ENCODE assay signal across 8 cellular contexts in genomic region chr1:55378582-55378981, GRCh38.
DNase-seq lines count a peak whose midpoint lies in the region; ATAC-seq and TF ChIP-seq lines count a peak whose summit lies in the region.

No MANE protein-coding gene starts in this region.

- H3K27me3 Mint-ChIP-seq in stimulated activated naive B cell treated with anti-CD40 and anti-IgM and Interleukin-4, amounts not matched to agents 10 μg/mL and 1 μg/mL and 100 μg/mL, for 72 hours = peaks cover 4 to 12% of the 10 kb centered on the region in 2 donors

- H3K36me3 Mint-ChIP-seq in stimulated activated naive B cell treated with anti-CD40 and anti-IgM and Interleukin-4, amounts not matched to agents 10 μg/mL and 1 μg/mL and 100 μg/mL, for 72 hours = no peaks in the 10 kb centered on the region

- no peaks in the 10 kb centered on the region for H3K27me3 ChIP-seq in gastroesophageal sphincter

- H3K36me3 ChIP-seq in gastroesophageal sphincter = no peaks in the 10 kb centered on the region

- no peak for ATAC-seq in gastroesophageal sphincter
- ATAC-seq in stimulated activated naive B cell treated with anti-CD40 and anti-IgM and Interleukin-4, amounts not matched to agents 10 μg/mL and 1 μg/mL and 100 μg/mL, for 72 hours (replicated peaks) = peak; percentile 60 to 72
- no peak for ATAC-seq in HG02973 (IDR thresholded peaks at IDR 0.05; ENCODE audit: unreplicated experiment)

- H3K4me3 ChIP-seq in gastroesophageal sphincter = no peak overlapping the region

- TF ChIP-seq CTCF in gastroesophageal sphincter (IDR thresholded peaks at IDR 0.05) = peak in 3 of 4 experiments; percentile 56 to 63 (median 59)

- H3K9me3 Mint-ChIP-seq in stimulated activated naive B cell treated with anti-CD40 and anti-IgM and Interleukin-4, amounts not matched to agents 10 μg/mL and 1 μg/mL and 100 μg/mL, for 72 hours = no peaks in the 10 kb centered on the region

- DNase-seq in D341Med (ENCODE audit: low spot score) = peak; percentile 53
- peak; percentile 27 for DNase-seq in HCEC 1CT
- peak; percentile 2 for DNase-seq in SKM-1 (lab: John Stamatoyannopoulos, UW; ENCODE audit: unreplicated experiment)
- DNase-seq in stimulated activated naive B cell treated with anti-CD40 and anti-IgM and Interleukin-4, amounts not matched to agents 10 μg/mL and 1 μg/mL and 100 μg/mL, for 72 hours = no peak
- DNase-seq in NCI-H1694 (lab: John Stamatoyannopoulos, UW) = no peak
- DNase-seq in AG08395 (ENCODE audit: low spot score) = no peak

- H3K4me3 Mint-ChIP-seq in stimulated activated naive B cell treated with anti-CD40 and anti-IgM and Interleukin-4, amounts not matched to agents 10 μg/mL and 1 μg/mL and 100 μg/mL, for 72 hours = no peak overlapping the region

- 63 to 66% methylated on average over 2 to 10 of the region's 10 CpGs for WGBS in gastroesophageal sphincter (ENCODE audit: low coverage in 1 of 2), 2 donors

- peaks cover 0 to 26% (median 0%) of the 10 kb centered on the region in 3 donors for H3K4me1 ChIP-seq in gastroesophageal sphincter

- no peak for TF ChIP-seq POLR2A in gastroesophageal sphincter (IDR thresholded peaks at IDR 0.05)

- TF ChIP-seq EP300 in gastroesophageal sphincter (IDR thresholded peaks at IDR 0.05) = no peak

- no peaks in the 10 kb centered on the region for H3K9me3 ChIP-seq in gastroesophageal sphincter

- peak overlapping the region in 1 of 4 donors; percentile 44 for H3K27ac ChIP-seq in gastroesophageal sphincter

- H3K4me1 Mint-ChIP-seq in stimulated activated naive B cell treated with anti-CD40 and anti-IgM and Interleukin-4, amounts not matched to agents 10 μg/mL and 1 μg/mL and 100 μg/mL, for 72 hours = peaks cover 7 to 10% of the 10 kb centered on the region in 2 donors

- H3K27ac Mint-ChIP-seq in stimulated activated naive B cell treated with anti-CD40 and anti-IgM and Interleukin-4, amounts not matched to agents 10 μg/mL and 1 μg/mL and 100 μg/mL, for 72 hours = no peak overlapping the region

Comparison
In these comparisons a context has a peak if more than half of its experiments do, and no peak if none do; other contexts are left out.
1. DNase-seq: peak in D341Med (single experiment), HCEC 1CT (single experiment) and SKM-1 (single experiment); none in stimulated activated naive B cell treated with anti-CD40 and anti-IgM and Interleukin-4, amounts not matched to agents 10 μg/mL and 1 μg/mL and 100 μg/mL, for 72 hours (single experiment), NCI-H1694 (single experiment) and AG08395 (single experiment).
2. ATAC-seq: peak in stimulated activated naive B cell treated with anti-CD40 and anti-IgM and Interleukin-4, amounts not matched to agents 10 μg/mL and 1 μg/mL and 100 μg/mL, for 72 hours (2 of 2); none in gastroesophageal sphincter (single experiment) and HG02973 (single experiment).